ENCODE assay signal across 20 cellular contexts in the genomic region with DNA sequence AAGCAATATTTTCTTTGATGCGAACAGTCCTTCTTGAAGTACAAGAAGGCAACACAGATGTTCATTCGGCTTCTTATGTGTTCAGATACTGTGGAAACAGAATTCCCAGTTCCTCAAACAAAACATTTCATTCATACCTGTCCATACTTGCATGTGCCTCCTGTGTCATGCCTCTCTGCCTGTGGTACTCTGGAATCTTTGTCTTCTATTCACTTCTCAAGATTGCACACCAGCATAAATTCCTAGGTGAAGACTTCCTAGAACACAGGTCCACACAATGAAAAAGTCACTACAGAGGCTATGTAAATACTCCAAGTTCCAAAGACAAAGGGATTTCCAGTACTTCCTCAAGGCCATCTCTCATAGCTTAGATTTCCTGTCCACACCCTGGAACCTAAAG.
"Had no signal": no experiment of that assay in that cellular context is flagged by ENCODE, and none has a peak within 500 bp of the region (broad histone marks: within the 10 kb centered on the region; RNA-seq: fewer than 3 reads in every experiment).

No MANE protein-coding gene starts in this region.

- H3K27ac ChIP-seq: HL-60 had no signal

- DNase-seq: KBM-7, MG63, NCI-H1092, NCI-H1105 treated with DMSO at 0.1 percent for 48 hours, NCI-H1417 treated with DMSO at 0.1 percent for 48 hours, NCI-H146, NCI-H1694 treated with DMSO at 0.1 percent for 48 hours, NCI-H1930, NCI-H2081, NCI-H2107, NCI-H2227 treated with DMSO at 0.1 percent for 48 hours, NCI-H510A, NCI-H524 treated with DMSO at 0.1 percent for 48 hours, NCI-H69, NCI-H774, RPMI8226, SHP77, SK-N-SH had no signal

- H3K36me3 ChIP-seq: MG63 had no signal

- H3K9me3 ChIP-seq: MG63, SK-N-SH had no signal

- H3K27me3 ChIP-seq: MG63 had no signal

- FAIRE-seq: RCC 7860 had no signal

- H3K9ac ChIP-seq: SK-N-SH had no signal

- H3K4me3 ChIP-seq: MG63 had no signal

- H3K4me2 ChIP-seq: SK-N-SH had no signal
